In the genomic region with DNA sequence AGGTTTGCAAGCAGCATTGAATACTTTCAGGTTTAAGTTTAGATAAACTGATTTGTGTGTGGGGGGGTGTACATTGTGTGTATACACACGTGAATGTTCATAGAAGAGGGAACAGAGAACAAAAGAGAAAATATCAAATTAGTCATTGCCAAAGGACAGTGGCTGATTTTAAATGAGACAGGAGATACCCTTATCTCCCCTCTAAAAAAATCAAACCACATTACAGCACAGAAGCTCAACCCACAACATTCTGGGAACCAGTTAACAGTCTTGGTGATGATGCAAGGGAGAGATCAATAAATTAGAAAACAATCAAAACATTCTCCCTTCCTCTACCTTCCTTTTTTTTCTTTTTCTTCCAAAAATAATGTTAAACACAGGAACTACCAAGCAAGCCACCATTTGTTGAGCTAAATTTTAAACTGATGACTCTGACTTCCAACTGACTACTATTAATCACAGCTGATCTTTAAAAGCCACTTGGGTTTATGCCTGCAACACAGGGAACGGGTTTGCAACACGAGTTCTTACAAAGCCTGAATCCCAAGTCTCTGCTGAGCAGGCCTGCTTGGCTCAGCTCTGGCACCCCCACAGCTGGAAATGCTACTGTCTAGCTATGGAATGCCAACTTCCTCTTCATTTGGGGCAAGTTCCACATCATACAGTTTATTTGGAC, we compare ENCODE assay signal across 9 cellular contexts.
DNase-seq lines count a peak whose midpoint lies in the region; ATAC-seq, FAIRE-seq and TF ChIP-seq lines count a peak whose summit lies in the region.
"Had no signal": no experiment of that assay in that cellular context is flagged by ENCODE, and none has a peak within 500 bp of the region (broad histone marks: within the 10 kb centered on the region; RNA-seq: fewer than 3 reads in every experiment).

No MANE protein-coding gene starts in this region.

- intact Hi-C loops in K562 (cut with micrococcal nuclease) = no loop called here

- no peaks in the 10 kb centered on the region for H3K9me3 Mint-ChIP-seq in HFFc6
- peaks cover 10% of the 10 kb centered on the region for H3K9me3 Mint-ChIP-seq in nephron

- DNase-seq in EL = peak; percentile 60
- peak; percentile 78 for DNase-seq in HFFc6
- DNase-seq in K562 (ENCODE audit: extremely low read depth in 1 of 4, low spot score in 3 of 4) = no peak
- DNase-seq in stimulated activated CD4-positive, alpha-beta T cell treated with anti-CD3 and anti-CD28 coated beads, Interleukin-4, amount 100 ng/mL, for 24 hours = no peak
- DNase-seq in RWPE1 (ENCODE audit: low spot score) = no peak
- DNase-seq in NCI-H748 treated with DMSO at 0.1 percent for 48 hours (lab: John Stamatoyannopoulos, UW) = no peak
- no peak for DNase-seq in dermis blood vessel endothelial cell

- H3K4me2 ChIP-seq in K562 (ENCODE audit: insufficient read depth, low read length) = no peak overlapping the region

- H3K79me2 ChIP-seq in K562 (ENCODE audit: control insufficient read depth, insufficient read depth, low read length) = no peaks in the 10 kb centered on the region

- POLR2A ChIA-PET in K562 (lab: Yijun Ruan, JAX) (interaction anchor here (0.6 to 0.7 kb wide), 2 partner anchors 127 to 166 kb away, joined by 3 to 4 read pairs; no protein-coding TSS in a partner anchor), RWPE1 (lab: Yijun Ruan, JAX; ENCODE audit: low non-redundant PET) (no interaction called here)

- TF ChIP-seq EP300 in K562 (IDR thresholded peaks at IDR 0.05; ENCODE audit: low read length) = no peak

- H2AFZ ChIP-seq in K562 (ENCODE audit: low read depth, low read length) = no peak overlapping the region

- TF ChIP-seq CTCF in HFFc6 (IDR thresholded peaks at IDR 0.05) (no peak), K562 (IDR thresholded peaks at IDR 0.05 in 2 of 3, conservative IDR thresholded peaks at IDR 0.05 in 1 of 3; ENCODE audit: insufficient read depth in 2 of 3, low read depth in 1 of 3, low read length in 3 of 3) (no peak), nephron (IDR thresholded peaks at IDR 0.05; ENCODE audit: unreplicated experiment in 3 of 3) (no peak), RWPE1 (conservative IDR thresholded peaks at IDR 0.05; ENCODE audit: low read depth) (no peak)

- no peak for TF ChIP-seq RAD21 in K562 (CRISPR knock-in tag; conservative IDR thresholded peaks at IDR 0.05 in 1 of 2, IDR thresholded peaks at IDR 0.05 in 1 of 2)

- no peaks in the 10 kb centered on the region for H3K9me1 ChIP-seq in K562 (ENCODE audit: control insufficient read depth, insufficient read depth, low read length)

- H3K27ac Mint-ChIP-seq in HFFc6 (peak overlapping the region; percentile 77), nephron (peak overlapping the region in 2 of 3 experiments; percentile 10 to 18)

- H3K27me3 ChIP-seq in K562 (ENCODE audit: control insufficient read depth in 2 of 2, insufficient read depth in 2 of 2, low read length in 2 of 2) = no peaks in the 10 kb centered on the region

- 25% methylated on average over 3 of the region's 3 CpGs for WGBS in K562 (ENCODE audit: insufficient coverage, low coverage, missing lambda C conversion rate)

- ATAC-seq in K562 = no peak

- peaks cover 13 to 16% of the 10 kb centered on the region in 2 experiments; a peak in 4 of 5 replicates for H3K4me1 ChIP-seq in K562 (replicated peaks in 1 of 2; ENCODE audit: control insufficient read depth in 2 of 2, insufficient read depth in 2 of 2, low read length in 2 of 2)

- no peaks in the 10 kb centered on the region for H4K20me1 ChIP-seq in K562 (replicated peaks; ENCODE audit: control insufficient read depth, insufficient read depth, low read length)

- H3K27me3 Mint-ChIP-seq in HFFc6 (ENCODE audit: insufficient read depth) (peaks cover 4% of the 10 kb centered on the region; the same call in 1 of the 2 replicates), nephron (ENCODE audit: low read depth) (no peaks in the 10 kb centered on the region)

- H3K4me1 Mint-ChIP-seq in HFFc6 (ENCODE audit: low read depth) (peaks cover 45% of the 10 kb centered on the region), nephron (peaks cover 34% of the 10 kb centered on the region)

- BruUV-seq in K562 (replicated peaks; lab: Mats Ljungman, UMichigan) = no TSS peak

- TF ChIP-seq POLR2A in K562 (conservative IDR thresholded peaks at IDR 0.05) = no peak

- H3K36me3 ChIP-seq in K562 (ENCODE audit: control insufficient read depth, insufficient read depth, low read length) = no peaks in the 10 kb centered on the region

- H3K36me3 Mint-ChIP-seq in HFFc6 (ENCODE audit: low read depth) = peaks cover 34% of the 10 kb centered on the region
- H3K36me3 Mint-ChIP-seq in nephron (ENCODE audit: low read depth) = peaks cover 55% of the 10 kb centered on the region

- in situ Hi-C loops in K562 (cut with MboI) = no loop called here

- H3K4me3 ChIP-seq in K562 = no peak overlapping the region

- FAIRE-seq in K562 (lab: Jason Lieb, UNC) = peak; percentile 6
- FAIRE-seq: G401.6 had no signal

- H3K9me3 ChIP-seq in K562 (replicated peaks; ENCODE audit: control insufficient read depth, insufficient read depth, low read depth, low read length) = no peaks in the 10 kb centered on the region

- CTCF ChIA-PET in K562 (lab: Yijun Ruan, JAX; ENCODE audit: low intra/inter-chr PET ratio) (no interaction called here), RWPE1 (lab: Yijun Ruan, JAX) (interaction anchor here (0.6 kb wide), 2 partner anchors 18 to 994 kb away, joined by 3 read pairs; no protein-coding TSS in a partner anchor)

- H3K27ac ChIP-seq in K562 (ENCODE audit: extremely low read depth, low read depth, low read length) (no peak overlapping the region), RWPE1 (no peak overlapping the region)

- no peak overlapping the region for H3K9ac ChIP-seq in K562 (ENCODE audit: insufficient read depth in 1 of 2, low read depth in 2 of 2, low read length in 2 of 2)

- H3K4me3 Mint-ChIP-seq in HFFc6 (peak overlapping the region; percentile 68), nephron (no peak overlapping the region)

TF ChIP-seq in K562, 482 proteins besides CTCF, POLR2A, EP300 and RAD21:
- TF ChIP-seq RBM14 (IDR thresholded peaks at IDR 0.05; ENCODE audit: borderline replicate concordance, insufficient read depth, low read depth, low read length) (no peak), CEBPG (CRISPR knock-in tag; IDR thresholded peaks at IDR 0.05) (no peak), CEBPG (tag; conservative IDR thresholded peaks at IDR 0.05 in 1 of 2, IDR thresholded peaks at IDR 0.05 in 1 of 2) (peak in 1 of 2 experiments; percentile 48; a peak in 1 of 4 replicates)
- TF ChIP-seq, protein P1, sequence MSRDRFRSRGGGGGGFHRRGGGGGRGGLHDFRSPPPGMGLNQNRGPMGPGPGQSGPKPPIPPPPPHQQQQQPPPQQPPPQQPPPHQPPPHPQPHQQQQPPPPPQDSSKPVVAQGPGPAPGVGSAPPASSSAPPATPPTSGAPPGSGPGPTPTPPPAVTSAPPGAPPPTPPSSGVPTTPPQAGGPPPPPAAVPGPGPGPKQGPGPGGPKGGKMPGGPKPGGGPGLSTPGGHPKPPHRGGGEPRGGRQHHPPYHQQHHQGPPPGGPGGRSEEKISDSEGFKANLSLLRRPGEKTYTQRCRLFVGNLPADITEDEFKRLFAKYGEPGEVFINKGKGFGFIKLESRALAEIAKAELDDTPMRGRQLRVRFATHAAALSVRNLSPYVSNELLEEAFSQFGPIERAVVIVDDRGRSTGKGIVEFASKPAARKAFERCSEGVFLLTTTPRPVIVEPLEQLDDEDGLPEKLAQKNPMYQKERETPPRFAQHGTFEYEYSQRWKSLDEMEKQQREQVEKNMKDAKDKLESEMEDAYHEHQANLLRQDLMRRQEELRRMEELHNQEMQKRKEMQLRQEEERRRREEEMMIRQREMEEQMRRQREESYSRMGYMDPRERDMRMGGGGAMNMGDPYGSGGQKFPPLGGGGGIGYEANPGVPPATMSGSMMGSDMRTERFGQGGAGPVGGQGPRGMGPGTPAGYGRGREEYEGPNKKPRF (IDR thresholded peaks at IDR 0.05; ENCODE audit: low read depth, low read length) = no peak
- TF ChIP-seq, protein P2, sequence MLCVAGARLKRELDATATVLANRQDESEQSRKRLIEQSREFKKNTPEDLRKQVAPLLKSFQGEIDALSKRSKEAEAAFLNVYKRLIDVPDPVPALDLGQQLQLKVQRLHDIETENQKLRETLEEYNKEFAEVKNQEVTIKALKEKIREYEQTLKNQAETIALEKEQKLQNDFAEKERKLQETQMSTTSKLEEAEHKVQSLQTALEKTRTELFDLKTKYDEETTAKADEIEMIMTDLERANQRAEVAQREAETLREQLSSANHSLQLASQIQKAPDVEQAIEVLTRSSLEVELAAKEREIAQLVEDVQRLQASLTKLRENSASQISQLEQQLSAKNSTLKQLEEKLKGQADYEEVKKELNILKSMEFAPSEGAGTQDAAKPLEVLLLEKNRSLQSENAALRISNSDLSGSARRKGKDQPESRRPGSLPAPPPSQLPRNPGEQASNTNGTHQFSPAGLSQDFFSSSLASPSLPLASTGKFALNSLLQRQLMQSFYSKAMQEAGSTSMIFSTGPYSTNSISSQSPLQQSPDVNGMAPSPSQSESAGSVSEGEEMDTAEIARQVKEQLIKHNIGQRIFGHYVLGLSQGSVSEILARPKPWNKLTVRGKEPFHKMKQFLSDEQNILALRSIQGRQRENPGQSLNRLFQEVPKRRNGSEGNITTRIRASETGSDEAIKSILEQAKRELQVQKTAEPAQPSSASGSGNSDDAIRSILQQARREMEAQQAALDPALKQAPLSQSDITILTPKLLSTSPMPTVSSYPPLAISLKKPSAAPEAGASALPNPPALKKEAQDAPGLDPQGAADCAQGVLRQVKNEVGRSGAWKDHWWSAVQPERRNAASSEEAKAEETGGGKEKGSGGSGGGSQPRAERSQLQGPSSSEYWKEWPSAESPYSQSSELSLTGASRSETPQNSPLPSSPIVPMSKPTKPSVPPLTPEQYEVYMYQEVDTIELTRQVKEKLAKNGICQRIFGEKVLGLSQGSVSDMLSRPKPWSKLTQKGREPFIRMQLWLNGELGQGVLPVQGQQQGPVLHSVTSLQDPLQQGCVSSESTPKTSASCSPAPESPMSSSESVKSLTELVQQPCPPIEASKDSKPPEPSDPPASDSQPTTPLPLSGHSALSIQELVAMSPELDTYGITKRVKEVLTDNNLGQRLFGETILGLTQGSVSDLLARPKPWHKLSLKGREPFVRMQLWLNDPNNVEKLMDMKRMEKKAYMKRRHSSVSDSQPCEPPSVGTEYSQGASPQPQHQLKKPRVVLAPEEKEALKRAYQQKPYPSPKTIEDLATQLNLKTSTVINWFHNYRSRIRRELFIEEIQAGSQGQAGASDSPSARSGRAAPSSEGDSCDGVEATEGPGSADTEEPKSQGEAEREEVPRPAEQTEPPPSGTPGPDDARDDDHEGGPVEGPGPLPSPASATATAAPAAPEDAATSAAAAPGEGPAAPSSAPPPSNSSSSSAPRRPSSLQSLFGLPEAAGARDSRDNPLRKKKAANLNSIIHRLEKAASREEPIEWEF (CRISPR knock-in tag; IDR thresholded peaks at IDR 0.05) = 0 out of 2 replicates have a peak, but pooled peaks have one; percentile 15
TF ChIP-seq in K562: peak in this region for 2.

Comparison
In these comparisons a context has a peak if more than half of its experiments do, and no peak if none do; other contexts are left out.
1. DNase-seq: peak in EL (single experiment) and HFFc6 (single experiment); none in K562 (0 of 4), stimulated activated CD4-positive, alpha-beta T cell treated with anti-CD3 and anti-CD28 coated beads, Interleukin-4, amount 100 ng/mL, for 24 hours (single experiment), RWPE1 (single experiment), NCI-H748 treated with DMSO at 0.1 percent for 48 hours (single experiment) and dermis blood vessel endothelial cell (single experiment).